In the genomic region with DNA sequence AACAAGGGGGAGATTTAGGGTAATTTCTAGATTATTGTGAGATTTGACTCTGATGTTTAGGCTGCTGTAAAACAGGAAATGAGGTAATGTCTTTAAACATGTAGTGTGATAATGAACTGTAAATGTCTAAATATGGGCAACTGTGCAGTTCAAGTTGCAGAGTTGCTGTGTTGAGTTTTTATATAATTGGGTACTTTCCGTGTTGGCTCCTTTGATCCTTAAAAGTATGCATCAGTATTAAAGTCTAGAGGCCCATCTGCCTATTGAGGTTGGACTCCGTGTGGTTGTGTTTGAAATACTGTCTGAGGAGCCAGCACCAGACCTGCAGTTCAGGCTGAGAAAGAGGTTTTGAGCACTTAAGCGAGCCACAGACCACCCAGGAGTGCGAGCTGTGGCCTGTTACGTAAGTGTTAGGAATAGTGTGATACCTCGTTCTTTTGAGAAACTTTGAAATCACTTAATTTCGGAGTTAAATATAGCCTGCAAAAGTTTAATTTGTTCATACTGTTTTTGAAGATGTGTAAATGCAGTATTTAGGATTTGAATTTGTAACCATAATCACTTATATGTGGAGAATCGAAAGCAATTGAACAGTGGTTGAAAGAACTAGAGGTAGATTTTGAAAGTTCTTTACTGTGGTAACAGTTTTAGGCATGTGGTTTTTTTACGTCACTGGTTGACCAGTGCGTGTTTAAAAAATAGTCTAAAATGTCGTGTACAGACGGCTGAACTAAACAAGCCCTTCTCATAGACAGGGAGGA, we compare ENCODE assay signal across 1 cellular context.
A peak's percentile ranks its signal among the peaks of the same experiment; 100 is the strongest.
TF ChIP-seq lines count a peak whose summit lies in the region.

No MANE protein-coding gene starts in this region.

TF ChIP-seq in GM12878, 131 proteins besides CTCF, POLR2A, EP300 and RAD21 (continued from another document):
- TF ChIP-seq, protein P1, sequence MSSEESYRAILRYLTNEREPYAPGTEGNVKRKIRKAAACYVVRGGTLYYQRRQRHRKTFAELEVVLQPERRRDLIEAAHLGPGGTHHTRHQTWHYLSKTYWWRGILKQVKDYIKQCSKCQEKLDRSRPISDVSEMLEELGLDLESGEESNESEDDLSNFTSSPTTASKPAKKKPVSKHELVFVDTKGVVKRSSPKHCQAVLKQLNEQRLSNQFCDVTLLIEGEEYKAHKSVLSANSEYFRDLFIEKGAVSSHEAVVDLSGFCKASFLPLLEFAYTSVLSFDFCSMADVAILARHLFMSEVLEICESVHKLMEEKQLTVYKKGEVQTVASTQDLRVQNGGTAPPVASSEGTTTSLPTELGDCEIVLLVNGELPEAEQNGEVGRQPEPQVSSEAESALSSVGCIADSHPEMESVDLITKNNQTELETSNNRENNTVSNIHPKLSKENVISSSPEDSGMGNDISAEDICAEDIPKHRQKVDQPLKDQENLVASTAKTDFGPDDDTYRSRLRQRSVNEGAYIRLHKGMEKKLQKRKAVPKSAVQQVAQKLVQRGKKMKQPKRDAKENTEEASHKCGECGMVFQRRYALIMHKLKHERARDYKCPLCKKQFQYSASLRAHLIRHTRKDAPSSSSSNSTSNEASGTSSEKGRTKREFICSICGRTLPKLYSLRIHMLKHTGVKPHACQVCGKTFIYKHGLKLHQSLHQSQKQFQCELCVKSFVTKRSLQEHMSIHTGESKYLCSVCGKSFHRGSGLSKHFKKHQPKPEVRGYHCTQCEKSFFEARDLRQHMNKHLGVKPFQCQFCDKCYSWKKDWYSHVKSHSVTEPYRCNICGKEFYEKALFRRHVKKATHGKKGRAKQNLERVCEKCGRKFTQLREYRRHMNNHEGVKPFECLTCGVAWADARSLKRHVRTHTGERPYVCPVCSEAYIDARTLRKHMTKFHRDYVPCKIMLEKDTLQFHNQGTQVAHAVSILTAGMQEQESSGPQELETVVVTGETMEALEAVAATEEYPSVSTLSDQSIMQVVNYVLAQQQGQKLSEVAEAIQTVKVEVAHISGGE (CRISPR knock-in tag; IDR thresholded peaks at IDR 0.05), result no peak
- TF ChIP-seq KLF5 (IDR thresholded peaks at IDR 0.05; ENCODE audit: partially characterized antibody), result peak; percentile 53
- TF ChIP-seq USF2 (IDR thresholded peaks at IDR 0.05; ENCODE audit: borderline replicate concordance, low read depth, low read length), result no peak
- no peak for TF ChIP-seq BCLAF1 (IDR thresholded peaks at IDR 0.05)
- TF ChIP-seq ZZZ3 (IDR thresholded peaks at IDR 0.05; ENCODE audit: control insufficient read depth, insufficient read length, low read depth), result no peak
- TF ChIP-seq, protein P2, sequence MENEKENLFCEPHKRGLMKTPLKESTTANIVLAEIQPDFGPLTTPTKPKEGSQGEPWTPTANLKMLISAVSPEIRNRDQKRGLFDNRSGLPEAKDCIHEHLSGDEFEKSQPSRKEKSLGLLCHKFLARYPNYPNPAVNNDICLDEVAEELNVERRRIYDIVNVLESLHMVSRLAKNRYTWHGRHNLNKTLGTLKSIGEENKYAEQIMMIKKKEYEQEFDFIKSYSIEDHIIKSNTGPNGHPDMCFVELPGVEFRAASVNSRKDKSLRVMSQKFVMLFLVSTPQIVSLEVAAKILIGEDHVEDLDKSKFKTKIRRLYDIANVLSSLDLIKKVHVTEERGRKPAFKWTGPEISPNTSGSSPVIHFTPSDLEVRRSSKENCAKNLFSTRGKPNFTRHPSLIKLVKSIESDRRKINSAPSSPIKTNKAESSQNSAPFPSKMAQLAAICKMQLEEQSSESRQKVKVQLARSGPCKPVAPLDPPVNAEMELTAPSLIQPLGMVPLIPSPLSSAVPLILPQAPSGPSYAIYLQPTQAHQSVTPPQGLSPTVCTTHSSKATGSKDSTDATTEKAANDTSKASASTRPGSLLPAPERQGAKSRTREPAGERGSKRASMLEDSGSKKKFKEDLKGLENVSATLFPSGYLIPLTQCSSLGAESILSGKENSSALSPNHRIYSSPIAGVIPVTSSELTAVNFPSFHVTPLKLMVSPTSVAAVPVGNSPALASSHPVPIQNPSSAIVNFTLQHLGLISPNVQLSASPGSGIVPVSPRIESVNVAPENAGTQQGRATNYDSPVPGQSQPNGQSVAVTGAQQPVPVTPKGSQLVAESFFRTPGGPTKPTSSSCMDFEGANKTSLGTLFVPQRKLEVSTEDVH (IDR thresholded peaks at IDR 0.05; ENCODE audit: low read depth, partially characterized antibody), result peak; percentile 26
- TF ChIP-seq RCOR1 (conservative IDR thresholded peaks at IDR 0.05; ENCODE audit: low read depth, low read length), result 0 out of 2 replicates have a peak, but pooled peaks have one; percentile 19
- TF ChIP-seq, protein P3, sequence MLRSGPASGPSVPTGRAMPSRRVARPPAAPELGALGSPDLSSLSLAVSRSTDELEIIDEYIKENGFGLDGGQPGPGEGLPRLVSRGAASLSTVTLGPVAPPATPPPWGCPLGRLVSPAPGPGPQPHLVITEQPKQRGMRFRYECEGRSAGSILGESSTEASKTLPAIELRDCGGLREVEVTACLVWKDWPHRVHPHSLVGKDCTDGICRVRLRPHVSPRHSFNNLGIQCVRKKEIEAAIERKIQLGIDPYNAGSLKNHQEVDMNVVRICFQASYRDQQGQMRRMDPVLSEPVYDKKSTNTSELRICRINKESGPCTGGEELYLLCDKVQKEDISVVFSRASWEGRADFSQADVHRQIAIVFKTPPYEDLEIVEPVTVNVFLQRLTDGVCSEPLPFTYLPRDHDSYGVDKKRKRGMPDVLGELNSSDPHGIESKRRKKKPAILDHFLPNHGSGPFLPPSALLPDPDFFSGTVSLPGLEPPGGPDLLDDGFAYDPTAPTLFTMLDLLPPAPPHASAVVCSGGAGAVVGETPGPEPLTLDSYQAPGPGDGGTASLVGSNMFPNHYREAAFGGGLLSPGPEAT (IDR thresholded peaks at IDR 0.05; ENCODE audit: low read depth), result peak; percentile 79
- TF ChIP-seq SREBF1 (IDR thresholded peaks at IDR 0.05; ENCODE audit: low read length), result 0 out of 2 replicates have a peak, but pooled peaks have one; percentile 61
- no peak for TF ChIP-seq BRCA1 (IDR thresholded peaks at IDR 0.05; ENCODE audit: low read depth, low read length)
- TF ChIP-seq SMAD1 (IDR thresholded peaks at IDR 0.05; ENCODE audit: low read depth, partially characterized antibody), result peak; percentile 77
- no peak for TF ChIP-seq STAT1 (conservative IDR thresholded peaks at IDR 0.05)
- TF ChIP-seq TBL1XR1 (IDR thresholded peaks at IDR 0.05; ENCODE audit: low read depth, low read length), result 0 out of 2 replicates have a peak, but pooled peaks have one; percentile 7
- TF ChIP-seq LARP7 (IDR thresholded peaks at IDR 0.05), result no peak
- TF ChIP-seq, protein P4, sequence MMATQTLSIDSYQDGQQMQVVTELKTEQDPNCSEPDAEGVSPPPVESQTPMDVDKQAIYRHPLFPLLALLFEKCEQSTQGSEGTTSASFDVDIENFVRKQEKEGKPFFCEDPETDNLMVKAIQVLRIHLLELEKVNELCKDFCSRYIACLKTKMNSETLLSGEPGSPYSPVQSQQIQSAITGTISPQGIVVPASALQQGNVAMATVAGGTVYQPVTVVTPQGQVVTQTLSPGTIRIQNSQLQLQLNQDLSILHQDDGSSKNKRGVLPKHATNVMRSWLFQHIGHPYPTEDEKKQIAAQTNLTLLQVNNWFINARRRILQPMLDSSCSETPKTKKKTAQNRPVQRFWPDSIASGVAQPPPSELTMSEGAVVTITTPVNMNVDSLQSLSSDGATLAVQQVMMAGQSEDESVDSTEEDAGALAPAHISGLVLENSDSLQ (IDR thresholded peaks at IDR 0.05), result peak; percentile 17; the same call in 1 of the 2 replicates
- no peak for TF ChIP-seq TAF1 (IDR thresholded peaks at IDR 0.05; ENCODE audit: borderline replicate concordance, low read depth, low read length)
- TF ChIP-seq SPI1 (IDR thresholded peaks at IDR 0.05; ENCODE audit: borderline replicate concordance, insufficient read depth, low read depth, low read length), result peak; percentile 36; the same call in 1 of the 2 replicates
- TF ChIP-seq POLR2AphosphoS2 (IDR thresholded peaks at IDR 0.05; ENCODE audit: low read depth, low read length), result no peak
- no peak for TF ChIP-seq HDGF (IDR thresholded peaks at IDR 0.05)
- TF ChIP-seq RUNX3 (IDR thresholded peaks at IDR 0.05; ENCODE audit: low read length), result peak; percentile 96
- peak; percentile 23; the same call in 1 of the 2 replicates for TF ChIP-seq BCL11A (IDR thresholded peaks at IDR 0.05; ENCODE audit: low read depth, low read length)
- 0 out of 2 replicates have a peak, but pooled peaks have one; percentile 23 for TF ChIP-seq TCF12 (IDR thresholded peaks at IDR 0.05; ENCODE audit: low read depth, low read length)
- no peak; the same call in 1 of the 2 replicates for TF ChIP-seq ZNF217 (IDR thresholded peaks at IDR 0.05)
- TF ChIP-seq MEF2A (IDR thresholded peaks at IDR 0.05; ENCODE audit: insufficient read depth, low read depth, low read length), result no peak
- peak; percentile 85 for TF ChIP-seq NBN (IDR thresholded peaks at IDR 0.05)
- TF ChIP-seq ZNF24 (IDR thresholded peaks at IDR 0.05), result no peak
- TF ChIP-seq, protein P5, sequence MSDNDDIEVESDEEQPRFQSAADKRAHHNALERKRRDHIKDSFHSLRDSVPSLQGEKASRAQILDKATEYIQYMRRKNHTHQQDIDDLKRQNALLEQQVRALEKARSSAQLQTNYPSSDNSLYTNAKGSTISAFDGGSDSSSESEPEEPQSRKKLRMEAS (IDR thresholded peaks at IDR 0.05; ENCODE audit: low read depth, low read length), result peak; percentile 11; the same call in 1 of the 2 replicates
- no peak for TF ChIP-seq CBX3 (IDR thresholded peaks at IDR 0.05; ENCODE audit: borderline replicate concordance, low read depth)
